ENCODE assay signal across 17 cellular contexts in genomic region chr1:76105269-76105850, GRCh38.
"Had no signal": no experiment of that assay in that cellular context is flagged by ENCODE, and none has a peak within 500 bp of the region (broad histone marks: within the 10 kb centered on the region; RNA-seq: fewer than 3 reads in every experiment).

No MANE protein-coding gene starts in this region.

- H3K4me3 Mint-ChIP-seq: activated CD4-positive, alpha-beta T cell treated with anti-CD3 and anti-CD28 coated beads, Interleukin-2, amount 10 ng/mL, durations not matched to agents 24 days and 14 days; activated naive CD4-positive, alpha-beta T cell treated with anti-CD3 and anti-CD28 coated beads, Interleukin-2, amount 50 U/mL, for 24 hours; naive B cell; stimulated activated naive CD8-positive, alpha-beta T cell treated with anti-CD3 and anti-CD28 coated beads, Interleukin-15, Interleukin-2, amounts not matched to agents 100 ng/mL and 50 ng/mL, for 24 hours; WTC11 had no signal

- H3K27me3 Mint-ChIP-seq: naive B cell had no signal

- ATAC-seq: lower lobe of right lung, right lobe of liver, WTC11 had no signal

- DNase-seq: activated CD4-positive, alpha-beta T cell treated with anti-CD3 and anti-CD28 coated beads, Interleukin-2, amount 10 ng/mL, durations not matched to agents 24 days and 14 days; activated T-cell treated with anti-CD3 and anti-CD28 coated beads, Interleukin-2, amount 50 U/mL, for 1 hour; anterior cingulate cortex; lower lobe of right lung; naive B cell; nucleus accumbens; right lobe of liver; stimulated activated CD4-positive, alpha-beta T cell treated with anti-CD3 and anti-CD28 coated beads, Interleukin-12 subunit alpha, Interleukin-12 subunit beta, amount 100 ng/mL, for 4 hours; stimulated activated CD4-positive, alpha-beta T cell treated with anti-CD3 and anti-CD28 coated beads, Interleukin-2, amount 100 ng/mL, for 48 hours had no signal

- H3K9me3 ChIP-seq: esophagus muscularis mucosa, lower lobe of right lung, prostate gland, right lobe of liver, thoracic aorta had no signal

- H3K27ac Mint-ChIP-seq: activated CD4-positive, alpha-beta T cell treated with anti-CD3 and anti-CD28 coated beads, Interleukin-2, amount 10 ng/mL, durations not matched to agents 24 days and 14 days; activated naive CD4-positive, alpha-beta T cell treated with anti-CD3 and anti-CD28 coated beads, Interleukin-2, amount 50 U/mL, for 24 hours; stimulated activated naive CD8-positive, alpha-beta T cell treated with anti-CD3 and anti-CD28 coated beads, Interleukin-15, Interleukin-2, amounts not matched to agents 100 ng/mL and 50 ng/mL, for 24 hours; WTC11 had no signal

- H3K36me3 ChIP-seq: esophagus muscularis mucosa, lower lobe of right lung, prostate gland, right lobe of liver, thoracic aorta had no signal

- FAIRE-seq: bronchial epithelial cell, endometrium had no signal

- H3K4me1 ChIP-seq: prostate gland, right lobe of liver had no signal

- H3K9me3 Mint-ChIP-seq: activated naive CD4-positive, alpha-beta T cell treated with anti-CD3 and anti-CD28 coated beads, Interleukin-2, amount 50 U/mL, for 24 hours; naive B cell; stimulated activated naive CD8-positive, alpha-beta T cell treated with anti-CD3 and anti-CD28 coated beads, Interleukin-15, Interleukin-2, amounts not matched to agents 100 ng/mL and 50 ng/mL, for 24 hours had no signal

- H3K4me3 ChIP-seq: esophagus muscularis mucosa, lower lobe of right lung, prostate gland, right lobe of liver, thoracic aorta had no signal

- H3K27me3 ChIP-seq: esophagus muscularis mucosa, right lobe of liver had no signal

- H3K27ac ChIP-seq: esophagus muscularis mucosa, lower lobe of right lung, prostate gland, right lobe of liver, thoracic aorta had no signal
